In the genomic region with DNA sequence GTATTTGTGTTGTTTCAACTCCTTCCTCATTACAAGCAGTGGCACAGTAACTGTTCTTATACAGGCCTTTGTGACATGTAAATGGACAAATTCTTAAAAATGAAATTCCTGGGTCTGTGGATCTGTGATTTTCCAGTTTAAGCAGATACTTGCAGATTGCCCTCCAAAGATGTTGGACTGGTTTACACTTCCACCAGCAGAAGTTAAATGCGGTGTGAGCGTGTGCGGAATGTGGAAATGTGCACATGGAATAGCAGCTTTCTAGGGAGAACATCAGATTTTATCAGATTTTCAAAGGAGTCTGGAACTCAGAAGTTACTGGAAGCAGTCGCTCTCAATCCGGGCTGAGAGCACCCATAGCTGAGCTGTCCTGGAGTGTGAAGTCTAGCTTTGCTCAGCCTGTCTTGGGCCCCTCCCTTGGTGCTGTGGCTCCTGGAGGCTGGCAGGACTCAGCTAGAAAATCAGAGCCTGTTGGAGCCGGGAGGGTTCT, we compare ENCODE assay signal across 15 cellular contexts.
DNase-seq lines count a peak whose midpoint lies in the region; ATAC-seq and TF ChIP-seq lines count a peak whose summit lies in the region.
"Had no signal": no experiment of that assay in that cellular context is flagged by ENCODE, and none has a peak within 500 bp of the region (broad histone marks: within the 10 kb centered on the region; RNA-seq: fewer than 3 reads in every experiment).

No MANE protein-coding gene starts in this region.

- intact Hi-C loops in heart left ventricle (cut with DNase I) = loop anchor here in 8 of 10 donors (2.0 to 10.0 kb wide), 11 partner anchors 50 to 191 kb away; partner anchors contain the start of gene PPARGC1B (in 6 of the 8)
- intact Hi-C loops in cardiac septum (cut with DNase I) = loop anchor here (5.0 kb wide), 2 partner anchors 65 to 170 kb away; no protein-coding TSS in a partner anchor
- intact Hi-C loops in gastrocnemius medialis (cut with DNase I; ENCODE audit: low total_unique reads) = no loop called here
- intact Hi-C loops in uterus (cut with DNase I; ENCODE audit: low total_unique reads) = no loop called here
- intact Hi-C loops in ascending aorta (cut with DNase I) = no loop called here

- no peak for TF ChIP-seq EP300 in gastroesophageal sphincter (IDR thresholded peaks at IDR 0.05)

- no peak for DNase-seq in heart left ventricle
- DNase-seq in cardiac septum (ENCODE audit: low spot score) = no peak
- no peak for DNase-seq in gastrocnemius medialis
- no peak for DNase-seq in uterus
- no peak for DNase-seq in ascending aorta (ENCODE audit: low spot score in 2 of 2)
- no peak for DNase-seq in kidney tubule cell (ENCODE audit: low spot score)
- DNase-seq in RPMI8226 = no peak
- DNase-seq: CD8-positive, alpha-beta T cell; DMS79; GOT3; IMR-90; NCI-H1105; NCI-H345 had no signal

- no peak overlapping the region for H3K4me3 ChIP-seq in heart left ventricle
- no peak overlapping the region for H3K4me3 ChIP-seq in gastroesophageal sphincter
- no peak overlapping the region for H3K4me3 ChIP-seq in gastrocnemius medialis
- no peak overlapping the region for H3K4me3 ChIP-seq in uterus
- no peak overlapping the region for H3K4me3 ChIP-seq in ascending aorta
- H3K4me3 ChIP-seq: BLaER1 had no signal

- 70 to 86% (median 76%) methylated on average over 6 of the region's 6 CpGs for WGBS in heart left ventricle, 4 donors
- 76 to 92% methylated on average over 3 of the region's 6 CpGs for WGBS in gastroesophageal sphincter (ENCODE audit: low coverage in 1 of 2), 2 donors

- ATAC-seq in heart left ventricle (no peak), gastroesophageal sphincter (no peak), gastrocnemius medialis (no peak)

- H3K9me3 ChIP-seq in heart left ventricle = no peaks in the 10 kb centered on the region
- no peaks in the 10 kb centered on the region for H3K9me3 ChIP-seq in gastroesophageal sphincter
- H3K9me3 ChIP-seq in gastrocnemius medialis = no peaks in the 10 kb centered on the region
- no peaks in the 10 kb centered on the region for H3K9me3 ChIP-seq in uterus
- no peaks in the 10 kb centered on the region for H3K9me3 ChIP-seq in ascending aorta
- H3K9me3 ChIP-seq: BLaER1 had no signal

- TF ChIP-seq CTCF in heart left ventricle (IDR thresholded peaks at IDR 0.05) (no peak), gastroesophageal sphincter (IDR thresholded peaks at IDR 0.05) (no peak), gastrocnemius medialis (IDR thresholded peaks at IDR 0.05 in 4 of 5, conservative IDR thresholded peaks at IDR 0.05 in 1 of 5) (no peak), uterus (IDR thresholded peaks at IDR 0.05) (no peak), ascending aorta (IDR thresholded peaks at IDR 0.05) (no peak)

- peaks cover 23 to 73% (median 57%) of the 10 kb centered on the region in 12 donors for H3K4me1 ChIP-seq in heart left ventricle
- peaks cover 10 to 66% (median 21%) of the 10 kb centered on the region in 3 donors for H3K4me1 ChIP-seq in gastroesophageal sphincter
- H3K4me1 ChIP-seq in gastrocnemius medialis = peaks cover 49 to 51% of the 10 kb centered on the region in 2 donors
- H3K4me1 ChIP-seq in uterus = peaks cover 0 to 13% of the 10 kb centered on the region in 2 donors
- no peaks in the 10 kb centered on the region for H3K4me1 ChIP-seq in ascending aorta

- H3K36me3 ChIP-seq in heart left ventricle (peaks cover 0 to 63% (median 32%) of the 10 kb centered on the region in 9 donors), gastroesophageal sphincter (peaks cover 0 to 22% of the 10 kb centered on the region in 2 donors), gastrocnemius medialis (peaks cover 0 to 16% of the 10 kb centered on the region in 2 donors), uterus (no peaks in the 10 kb centered on the region), ascending aorta (no peaks in the 10 kb centered on the region)

- H3K27me3 ChIP-seq in heart left ventricle = no peaks in the 10 kb centered on the region
- H3K27me3 ChIP-seq in gastroesophageal sphincter = no peaks in the 10 kb centered on the region
- H3K27me3 ChIP-seq in gastrocnemius medialis = no peaks in the 10 kb centered on the region
- H3K27me3 ChIP-seq in uterus = no peaks in the 10 kb centered on the region
- H3K27me3 ChIP-seq in ascending aorta = no peaks in the 10 kb centered on the region
- H3K27me3 ChIP-seq: BLaER1 had no signal

- in situ Hi-C loops in gastrocnemius medialis (cut with MboI; ENCODE audit: low sequenced_read_pairs in 4 of 4) = loop anchor here (5.0 to 10.0 kb wide), 4 partner anchors 95 to 190 kb away; partner anchors contain the start of gene PPARGC1B (in 1 of the 4)

- peak overlapping the region in 11 of 12 donors; percentile 57 to 92 (median 85) for H3K27ac ChIP-seq in heart left ventricle
- H3K27ac ChIP-seq in gastroesophageal sphincter = peak overlapping the region; percentile 18 to 94 (median 92)
- H3K27ac ChIP-seq in gastrocnemius medialis = peak overlapping the region; percentile 74 to 84 (median 79)
- H3K27ac ChIP-seq in uterus = peak overlapping the region; percentile 78 to 89
- H3K27ac ChIP-seq in ascending aorta = no peak overlapping the region
- H3K27ac ChIP-seq: BLaER1 had no signal

- TF ChIP-seq POLR2A in heart left ventricle (IDR thresholded peaks at IDR 0.05) (no peak), gastroesophageal sphincter (IDR thresholded peaks at IDR 0.05) (no peak), gastrocnemius medialis (IDR thresholded peaks at IDR 0.05) (no peak), uterus (IDR thresholded peaks at IDR 0.05) (no peak)

Comparison
In these comparisons a context has a peak if more than half of its experiments do, and no peak if none do; other contexts are left out.
1. H3K27ac ChIP-seq: peak in heart left ventricle (11 of 12), gastroesophageal sphincter (4 of 4), gastrocnemius medialis (4 of 4) and uterus (2 of 2); none in ascending aorta (0 of 2).
2. intact Hi-C loops: an anchor here in heart left ventricle (2.0 to 10.0 kb wide) and cardiac septum (5.0 kb wide); none called in gastrocnemius medialis, uterus and ascending aorta.